Comparison of ENCODE assay signal across 1 cellular context in genomic region chr16:67311607-67312449, GRCh38.
A peak's percentile ranks its signal among the peaks of the same experiment; 100 is the strongest.
TF ChIP-seq lines count a peak whose summit lies in the region.

No MANE protein-coding gene starts in this region.

TF ChIP-seq in K562, 482 proteins besides CTCF, POLR2A, EP300 and RAD21 (continued from another document and continues in another):
- TF ChIP-seq CUX1 (CRISPR knock-in tag; IDR thresholded peaks at IDR 0.05) (no peak), ZNF449 (CRISPR knock-in tag; IDR thresholded peaks at IDR 0.05) (no peak), MXI1 (IDR thresholded peaks at IDR 0.05; ENCODE audit: low read depth, low read length) (no peak), TFAM (CRISPR knock-in tag; conservative IDR thresholded peaks at IDR 0.05) (no peak), ARID1B (IDR thresholded peaks at IDR 0.05) (peak; percentile 47; the same call in 1 of the 2 replicates), CHD2 (IDR thresholded peaks at IDR 0.05; ENCODE audit: low read depth, low read length) (no peak), BMI1 (IDR thresholded peaks at IDR 0.05; ENCODE audit: low read length) (no peak), ZNF655 (CRISPR knock-in tag; IDR thresholded peaks at IDR 0.05) (no peak), MCM5 (IDR thresholded peaks at IDR 0.05; ENCODE audit: low read depth) (no peak), THRB (CRISPR knock-in tag; conservative IDR thresholded peaks at IDR 0.05) (0 out of 2 replicates have a peak, but pooled peaks have one; percentile 45), CREM (IDR thresholded peaks at IDR 0.05; ENCODE audit: low read depth) (peak; percentile 83), COPS2 (conservative IDR thresholded peaks at IDR 0.05) (no peak), MGA (IDR thresholded peaks at IDR 0.05) (0 out of 2 replicates have a peak, but pooled peaks have one; percentile 30), GTF2B (IDR thresholded peaks at IDR 0.05; ENCODE audit: extremely low read depth, insufficient read length) (no peak), EZH2 (IDR thresholded peaks at IDR 0.05; ENCODE audit: borderline replicate concordance, low read depth, low read length) (no peak), ZBTB49 (CRISPR knock-in tag; IDR thresholded peaks at IDR 0.05; ENCODE audit: borderline replicate concordance) (no peak), CREB3L1 (IDR thresholded peaks at IDR 0.05; ENCODE audit: borderline replicate concordance, low read depth) (peak; percentile 41; the same call in 1 of the 2 replicates), SMC3 (conservative IDR thresholded peaks at IDR 0.05; ENCODE audit: insufficient read depth, low read depth, low read length) (no peak), ADNP (tag; IDR thresholded peaks at IDR 0.05) (no peak), POLR2G (IDR thresholded peaks at IDR 0.05; ENCODE audit: low read depth, low read length) (no peak)
